Comparison of ENCODE assay signal across 8 cellular contexts in the genomic region with DNA sequence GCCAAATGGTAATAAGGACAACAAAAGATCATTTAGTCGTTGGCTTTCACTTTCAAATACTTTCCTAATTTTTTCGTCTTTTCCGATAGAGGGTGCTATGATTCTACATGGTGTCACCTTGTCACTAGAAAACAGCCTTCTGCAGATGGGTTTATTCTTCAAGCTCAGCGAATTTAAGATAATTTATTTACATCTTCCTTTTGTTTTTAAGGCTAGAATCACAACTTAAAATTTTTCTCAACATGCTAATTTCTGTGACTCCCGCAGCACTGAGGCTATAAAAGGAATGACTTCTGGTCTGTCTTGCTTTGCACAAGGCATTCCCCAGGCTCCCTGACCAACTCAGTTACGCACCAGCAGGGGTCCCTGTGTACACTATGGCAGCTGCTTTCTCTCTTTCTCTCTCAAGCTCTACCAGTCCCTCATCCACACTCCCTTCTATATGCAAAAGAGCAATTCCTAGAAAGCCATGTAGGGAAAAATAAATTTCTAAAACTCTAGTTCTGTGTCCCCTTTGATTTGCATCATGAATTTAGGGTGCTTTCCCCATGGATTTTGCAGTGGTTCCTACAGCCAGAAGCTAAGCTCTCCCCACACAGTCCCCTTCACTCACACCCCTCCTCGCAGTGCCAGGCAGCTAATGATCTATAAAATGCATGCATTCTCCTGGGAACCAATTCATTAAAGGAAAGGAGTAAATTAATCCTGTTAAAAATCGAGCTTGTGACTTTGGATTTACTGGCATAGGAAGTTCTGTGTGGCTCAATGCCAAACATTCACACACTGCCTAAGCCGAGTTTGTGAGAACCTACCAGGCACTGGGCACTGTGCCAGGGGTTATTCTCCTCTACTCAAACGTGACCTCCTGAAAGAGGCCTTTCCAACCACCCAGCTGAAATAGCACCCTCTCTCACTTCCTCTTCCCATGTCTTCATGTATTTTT.
DNase-seq lines count a peak whose midpoint lies in the region; ATAC-seq and TF ChIP-seq lines count a peak whose summit lies in the region.

No MANE protein-coding gene starts in this region.

- peak; percentile 42 to 68 (median 48) for TF ChIP-seq CTCF in transverse colon (IDR thresholded peaks at IDR 0.05)

- WGBS in transverse colon (ENCODE audit: low coverage in 1 of 2), 2 donors, result 7% methylated on average over 9 to 10 of the region's 10 CpGs

- TF ChIP-seq EP300 in transverse colon (IDR thresholded peaks at IDR 0.05; ENCODE audit: low read depth), result no peak

- peak; percentile 97 for DNase-seq in DMS114 treated with DMSO at 0.1 percent for 48 hours (lab: John Stamatoyannopoulos, UW; ENCODE audit: unreplicated experiment)
- DNase-seq in NCI-H446 treated with DMSO at 0.1 percent for 48 hours (lab: John Stamatoyannopoulos, UW), result peak; percentile 66
- DNase-seq in activated CD4-positive, alpha-beta T cell treated with anti-CD3 and anti-CD28 coated beads, Interleukin-2, amount 50 U/mL, for 4 hours, result peak; percentile 11 to 13
- peak; percentile 72 for DNase-seq in transverse colon

- intact Hi-C loops in transverse colon (cut with DNase I; ENCODE audit: low total_unique reads), result no loop called here

- ATAC-seq in GM19468 (IDR thresholded peaks at IDR 0.05; ENCODE audit: extremely low read depth, unreplicated experiment), result peak; percentile 54
- ATAC-seq in HG03521 (IDR thresholded peaks at IDR 0.05; ENCODE audit: unreplicated experiment), result peak; percentile 70
- ATAC-seq in esophagus mucosa, result peak; percentile 63

- no peak overlapping the region for H3K27ac ChIP-seq in muscle layer of duodenum (ENCODE audit: low read length)
- peak overlapping the region in 2 of 4 donors; percentile 4 to 8 for H3K27ac ChIP-seq in transverse colon

- H3K27me3 ChIP-seq in muscle layer of duodenum (ENCODE audit: low read depth, low read length) (no peaks in the 10 kb centered on the region), transverse colon (no peaks in the 10 kb centered on the region)

- no peak for TF ChIP-seq POLR2A in transverse colon (IDR thresholded peaks at IDR 0.05)

- no peaks in the 10 kb centered on the region for H3K36me3 ChIP-seq in muscle layer of duodenum (ENCODE audit: control insufficient read depth in 1 of 2, insufficient read depth in 2 of 2, low read length in 2 of 2)
- no peaks in the 10 kb centered on the region for H3K36me3 ChIP-seq in transverse colon

- in situ Hi-C loops in transverse colon (cut with MboI; ENCODE audit: low pct_ligation_motif_present in 1 of 4, low pct_unique_long_range_greater_than_20kb in 1 of 4, low sequenced_read_pairs in 3 of 4), result loop anchor here in 3 of 4 donors (5.0 to 10.0 kb wide), 2 partner anchors 104 to 111 kb away; no protein-coding TSS in a partner anchor

- H3K9me3 ChIP-seq in muscle layer of duodenum (ENCODE audit: control insufficient read depth in 1 of 2, low read length in 2 of 2) (no peaks in the 10 kb centered on the region), transverse colon (no peaks in the 10 kb centered on the region)

- H3K4me1 ChIP-seq in muscle layer of duodenum (ENCODE audit: control insufficient read depth in 1 of 2, insufficient read depth in 2 of 2, low read length in 2 of 2) (peaks cover 8 to 9% of the 10 kb centered on the region in 2 donors), transverse colon (peaks cover 0 to 15% (median 9%) of the 10 kb centered on the region in 4 donors)

- H3K4me3 ChIP-seq in muscle layer of duodenum (ENCODE audit: low read depth in 1 of 2, low read length in 2 of 2) (peak overlapping the region; percentile 30 to 37), transverse colon (peak overlapping the region in 1 of 4 donors; percentile 31)

Comparison
In these comparisons a context has a peak if more than half of its experiments do, and no peak if none do; other contexts are left out.
1. DNase-seq: peak in every context shown above with its lines; median percentile 97 in DMS114 treated with DMSO at 0.1 percent for 48 hours; 72 in transverse colon; 66 in NCI-H446 treated with DMSO at 0.1 percent for 48 hours; 12 in activated CD4-positive, alpha-beta T cell treated with anti-CD3 and anti-CD28 coated beads, Interleukin-2, amount 50 U/mL, for 4 hours.